1 cellular context compared by ENCODE assay signal in genomic region chr10:78750418-78750817, GRCh38.
A peak's percentile ranks its signal among the peaks of the same experiment; 100 is the strongest.
TF ChIP-seq lines count a peak whose summit lies in the region.

No MANE protein-coding gene starts in this region.

TF ChIP-seq in HepG2, 621 proteins besides CTCF, POLR2A, EP300 and RAD21 (continued from another document):
- peak; percentile 96 for TF ChIP-seq ZBTB40 (IDR thresholded peaks at IDR 0.05)
- TF ChIP-seq ZBTB40 (CRISPR knock-in tag; IDR thresholded peaks at IDR 0.05): no peak
- no peak for TF ChIP-seq NRL (CRISPR knock-in tag; IDR thresholded peaks at IDR 0.05; ENCODE audit: borderline replicate concordance)
- no peak for TF ChIP-seq ZSCAN20 (CRISPR knock-in tag; IDR thresholded peaks at IDR 0.05; ENCODE audit: borderline replicate concordance)
- TF ChIP-seq TMF1 (CRISPR knock-in tag; IDR thresholded peaks at IDR 0.05; ENCODE audit: low read depth): no peak
